In genomic region chr14:49867831-49868719, GRCh38 we compare ENCODE assay signal across 8 cellular contexts. TPM values are rescaled to one million over a fixed set of nuclear protein-coding genes. Genes with fewer than 3 reads are reported as not detected.
DNase-seq lines count a peak whose midpoint lies in the region; ATAC-seq and TF ChIP-seq lines count a peak whose summit lies in the region.

No MANE protein-coding gene starts in this region.

- intact Hi-C loops in adrenal gland (cut with DNase I) (loop anchor here in 1 of 2 donors (5.0 kb wide), 1 partner anchor 239 kb away; no protein-coding TSS in a partner anchor), left cardiac atrium (cut with DNase I) (loop anchor here (5.0 kb wide), 2 partner anchors 234 to 239 kb away; no protein-coding TSS in a partner anchor), posterior vena cava (cut with DNase I) (loop anchor here in 1 of 2 donors (10.0 kb wide), 1 partner anchor 137 kb away; no protein-coding TSS in a partner anchor)

- H3K27me3 ChIP-seq in adrenal gland = no peaks in the 10 kb centered on the region
- H3K27me3 ChIP-seq in upper lobe of left lung = no peaks in the 10 kb centered on the region

- H3K36me3 ChIP-seq in adrenal gland (replicated peaks in 1 of 2) = no peaks in the 10 kb centered on the region
- H3K36me3 ChIP-seq in upper lobe of left lung = no peaks in the 10 kb centered on the region

- peak overlapping the region; percentile 7 to 64 (median 50) for H3K4me3 ChIP-seq in adrenal gland
- peak overlapping the region; percentile 33 to 64 (median 53) for H3K4me3 ChIP-seq in upper lobe of left lung

- DNase-seq in NCI-H1436 treated with DMSO at 0.1 percent for 48 hours (lab: John Stamatoyannopoulos, UW) = peak; percentile 28
- peak; percentile 96 for DNase-seq in SW480 (ENCODE audit: low spot score)
- DNase-seq in adrenal gland = peak; percentile 96 to 98 (median 97)
- DNase-seq in left cardiac atrium = peak; percentile 97
- peak; percentile 99 for DNase-seq in posterior vena cava (ENCODE audit: low spot score)
- peak; percentile 99 to 100 for DNase-seq in upper lobe of left lung

- peak in 1 of 4 donors; percentile 27 for TF ChIP-seq EP300 in upper lobe of left lung (IDR thresholded peaks at IDR 0.05)

- H3K9me3 ChIP-seq in adrenal gland (replicated peaks in 1 of 3) (no peaks in the 10 kb centered on the region), upper lobe of left lung (no peaks in the 10 kb centered on the region)

- H3K4me1 ChIP-seq in adrenal gland (replicated peaks in 1 of 2) (peaks cover 9 to 13% of the 10 kb centered on the region in 2 donors), upper lobe of left lung (peaks cover 14 to 39% (median 21%) of the 10 kb centered on the region in 4 donors)

- no peak for TF ChIP-seq CTCF in adrenal gland (IDR thresholded peaks at IDR 0.05)
- peak in 1 of 6 experiments; percentile 10 for TF ChIP-seq CTCF in upper lobe of left lung (IDR thresholded peaks at IDR 0.05)

- TF ChIP-seq POLR2A in GM15510 (IDR thresholded peaks at IDR 0.05; ENCODE audit: borderline replicate concordance, extremely low read depth, insufficient read length) (peak; percentile 87), adrenal gland (IDR thresholded peaks at IDR 0.05) (peak; percentile 61 to 87), upper lobe of left lung (IDR thresholded peaks at IDR 0.05) (peak in 3 of 4 donors; percentile 28 to 91 (median 87))

- peak; percentile 78 for ATAC-seq in HG02870 (IDR thresholded peaks at IDR 0.05; ENCODE audit: unreplicated experiment)
- peak; percentile 97 to 98 for ATAC-seq in left cardiac atrium
- ATAC-seq in upper lobe of left lung (ENCODE audit: low FRiP score in 2 of 2) = peak; percentile 97

- H3K27ac ChIP-seq in adrenal gland (peak overlapping the region; percentile 70 to 89 (median 87)), upper lobe of left lung (peak overlapping the region; percentile 85 to 95 (median 92))

- WGBS in adrenal gland, 4 donors = 1% methylated on average over 30 to 57 of the region's 57 CpGs
- 1% methylated on average over 26 to 41 of the region's 57 CpGs for WGBS in upper lobe of left lung, 2 donors

RNA-seq across cellular contexts. Expression of gene NEMF, which starts 15.5 kb away (rescaled TPM):
- total RNA-seq in adrenal gland = 10 to 100 TPM; 14.8 to 69.0 (median 54.4) TPM
- 10 to 100 TPM; 28.1 to 88.3 (median 60.7) TPM for polyA plus RNA-seq in adrenal gland
- total RNA-seq in left cardiac atrium = 10 to 100 TPM; 48.6 to 60.5 TPM
- total RNA-seq in posterior vena cava = 10 to 100 TPM; 49.3 to 61.4 TPM
- 100 to 1,000 TPM in 2 of 6 donors, 10 to 100 TPM in 4; 47.9 to 293 (median 73.7) TPM for total RNA-seq in upper lobe of left lung

RNA-seq across cellular contexts. Expression of gene ARF6, which starts 24.8 kb away (rescaled TPM):
- total RNA-seq in adrenal gland (10 to 100 TPM; 27.7 to 65.8 (median 50.9) TPM), left cardiac atrium (10 to 100 TPM; 28.6 to 38.0 TPM), posterior vena cava (10 to 100 TPM; 55.8 to 58.9 TPM), upper lobe of left lung (10 to 100 TPM; 21.0 to 81.8 (median 61.0) TPM)
- polyA plus RNA-seq in adrenal gland = 10 to 100 TPM; 13.6 to 49.2 (median 17.9) TPM

Comparison
In these comparisons a context has a peak if more than half of its experiments do, and no peak if none do; other contexts are left out.
1. Peak in every context shown above with its lines: DNase-seq, ATAC-seq, H3K4me3 ChIP-seq and H3K27ac ChIP-seq.
2. DNase-seq: peak in every context shown above with its lines; median percentile 100 in upper lobe of left lung; 99 in posterior vena cava; 97 in adrenal gland; 97 in left cardiac atrium; 96 in SW480; 28 in NCI-H1436 treated with DMSO at 0.1 percent for 48 hours.